In the genomic region with DNA sequence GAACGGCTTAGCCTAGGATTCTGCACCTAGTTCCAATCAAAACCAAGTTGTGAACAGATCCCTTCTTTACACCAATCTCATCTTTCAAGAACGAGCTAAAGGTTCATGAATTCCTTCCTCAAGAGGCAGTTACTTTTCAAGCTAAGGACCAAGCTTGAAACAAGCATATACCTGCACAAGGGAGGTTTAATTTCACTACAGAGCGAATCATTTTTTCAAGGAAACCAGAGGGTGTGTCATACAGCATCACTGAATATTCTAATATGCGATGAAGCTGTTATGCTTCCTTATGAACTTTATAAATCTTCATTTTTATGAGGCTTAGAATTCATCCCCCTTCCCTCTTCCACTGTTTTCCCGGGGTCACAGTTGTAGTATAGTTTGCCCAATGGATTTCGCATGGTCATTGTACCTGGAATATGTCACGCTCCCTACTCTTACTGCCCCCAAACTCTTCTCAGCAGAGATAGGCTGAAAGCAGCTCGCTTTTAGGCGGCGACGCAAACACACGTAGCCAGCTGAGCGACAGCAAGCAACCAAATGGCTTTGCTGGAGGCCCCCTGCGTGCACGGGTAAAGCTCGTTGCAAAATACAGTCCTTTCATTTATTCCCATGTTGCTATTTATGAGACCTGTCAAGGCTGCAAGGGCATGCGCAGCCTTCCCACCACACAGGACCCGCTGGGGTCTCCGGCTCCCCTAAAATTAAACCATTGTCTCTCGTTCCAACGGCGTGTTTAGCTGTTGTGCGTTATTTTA, we compare ENCODE assay signal across 8 cellular contexts. TPM values are rescaled to one million over a fixed set of nuclear protein-coding genes. Genes with fewer than 3 reads are reported as not detected.
A peak's percentile ranks its signal among the peaks of the same experiment; 100 is the strongest.
DNase-seq lines count a peak whose midpoint lies in the region; ATAC-seq and TF ChIP-seq lines count a peak whose summit lies in the region.

No MANE protein-coding gene starts in this region.

- H3K4me3 ChIP-seq in HFF-Myc (replicated peaks; ENCODE audit: low read depth, low read length): peak overlapping the region; percentile 74

- H3K4me3 Mint-ChIP-seq in T-helper 2 cell treated with Interferon-gamma antibody and Interleukin-4, amounts not matched to agents 5 μg/mL and 100 μg/mL, for 36 hours: peak overlapping the region; percentile 90
- peak overlapping the region; percentile 93 to 99 (median 95) for H3K4me3 Mint-ChIP-seq in immature natural killer cell

- H3K9me3 Mint-ChIP-seq in T-helper 2 cell treated with Interferon-gamma antibody and Interleukin-4, amounts not matched to agents 5 μg/mL and 100 μg/mL, for 36 hours: no peaks in the 10 kb centered on the region
- no peaks in the 10 kb centered on the region for H3K9me3 Mint-ChIP-seq in immature natural killer cell

- H3K27ac Mint-ChIP-seq in T-helper 2 cell treated with Interferon-gamma antibody and Interleukin-4, amounts not matched to agents 5 μg/mL and 100 μg/mL, for 36 hours: peak overlapping the region; percentile 94
- H3K27ac Mint-ChIP-seq in immature natural killer cell: peak overlapping the region; percentile 86 to 93 (median 88)

- ATAC-seq in GM18861 (IDR thresholded peaks at IDR 0.05; ENCODE audit: unreplicated experiment): no peak

- TF ChIP-seq CTCF in HFF-Myc (IDR thresholded peaks at IDR 0.05; ENCODE audit: low read depth, low read length, missing control alignments): no peak

- H3K27me3 Mint-ChIP-seq in T-helper 2 cell treated with Interferon-gamma antibody and Interleukin-4, amounts not matched to agents 5 μg/mL and 100 μg/mL, for 36 hours (ENCODE audit: low read depth): no peaks in the 10 kb centered on the region
- no peaks in the 10 kb centered on the region for H3K27me3 Mint-ChIP-seq in immature natural killer cell (ENCODE audit: low read depth in 3 of 3)

- peaks cover 30% of the 10 kb centered on the region for H3K36me3 Mint-ChIP-seq in T-helper 2 cell treated with Interferon-gamma antibody and Interleukin-4, amounts not matched to agents 5 μg/mL and 100 μg/mL, for 36 hours (ENCODE audit: low read depth)
- H3K36me3 Mint-ChIP-seq in immature natural killer cell: peaks cover 7 to 12% (median 8%) of the 10 kb centered on the region in 3 donors

- in situ Hi-C loops in T47D (cut with HindIII; ENCODE audit: low pct_unique_long_range_greater_than_20kb, low sequenced_read_pairs): no loop called here

- peak; percentile 54 for DNase-seq in ELF-1 (ENCODE audit: low read depth, low spot score)
- DNase-seq in HFF-Myc (ENCODE audit: extremely low read depth, low read depth): no peak
- DNase-seq in NCI-H1092 treated with DMSO at 0.1 percent for 48 hours (lab: John Stamatoyannopoulos, UW): peak; percentile 51
- peak; percentile 55 for DNase-seq in T-helper 2 cell treated with Interferon-gamma antibody and Interleukin-4, amounts not matched to agents 5 μg/mL and 100 μg/mL, for 36 hours (ENCODE audit: low spot score)
- peak; percentile 26 to 58 for DNase-seq in T47D (ENCODE audit: low read depth in 1 of 2, low spot score in 1 of 2)
- peak; percentile 10 to 32 (median 13) for DNase-seq in immature natural killer cell
- peak; percentile 35 to 52 (median 40) for DNase-seq in stimulated activated CD4-positive, alpha-beta T cell treated with anti-CD3 and anti-CD28 coated beads, Interleukin-12 subunit alpha, Interleukin-12 subunit beta, amount 100 ng/mL, for 48 hours (ENCODE audit: low read depth in 2 of 3, low spot score in 1 of 3)

- H3K4me1 Mint-ChIP-seq in T-helper 2 cell treated with Interferon-gamma antibody and Interleukin-4, amounts not matched to agents 5 μg/mL and 100 μg/mL, for 36 hours (ENCODE audit: low read depth): peaks cover 42% of the 10 kb centered on the region
- peaks cover 41 to 66% of the 10 kb centered on the region in 2 donors for H3K4me1 Mint-ChIP-seq in immature natural killer cell

RNA-seq across cellular contexts. Expression of gene LMBRD2, which starts 0.8 kb away (rescaled TPM):
- polyA plus RNA-seq in immature natural killer cell: 1 to 10 TPM; 1.8 to 7.3 (median 3.0) TPM

RNA-seq across cellular contexts. Expression of gene SKP2, which starts 1.1 kb away (rescaled TPM):
- 10 to 100 TPM; 13.8 to 22.3 (median 16.1) TPM for polyA plus RNA-seq in immature natural killer cell
